22 cellular contexts compared by ENCODE assay signal in genomic region chr14:24407608-24408325, GRCh38. TPM values are rescaled to one million over a fixed set of nuclear protein-coding genes. Genes with fewer than 3 reads are reported as not detected.
"Had no signal": no experiment of that assay in that cellular context is flagged by ENCODE, and none has a peak within 500 bp of the region (broad histone marks: within the 10 kb centered on the region; RNA-seq: fewer than 3 reads in every experiment).

No MANE protein-coding gene starts in this region.

- H3K4me3 Mint-ChIP-seq: immature natural killer cell; mesothelial cell of epicardium; natural killer cell treated with Interleukin-12 subunit alpha and Interleukin-12 subunit beta and Interleukin-15 and Interleukin-18, amount 100 ng/mL, for 72 hours; neural crest cell; stimulated activated effector memory CD8-positive, alpha-beta T cell treated with anti-CD3 and anti-CD28 coated beads, Interleukin-12 subunit alpha, Interleukin-12 subunit beta, amount 100 ng/mL, for 72 hours; stimulated activated naive CD8-positive, alpha-beta T cell treated with anti-CD3 and anti-CD28 coated beads, Interleukin-15, Interleukin-2, amounts not matched to agents 100 ng/mL and 50 ng/mL, for 24 hours had no signal

- H3K4me1 ChIP-seq: uterus had no signal

- H3K27ac ChIP-seq: dorsolateral prefrontal cortex, lower lobe of right lung, parathyroid adenoma, suprapubic skin, transverse colon, upper lobe of right lung, uterus had no signal

- H3K4me1 Mint-ChIP-seq: immature natural killer cell; naive B cell; neural crest cell; stimulated activated effector memory CD8-positive, alpha-beta T cell treated with anti-CD3 and anti-CD28 coated beads, Interleukin-12 subunit alpha, Interleukin-12 subunit beta, amount 100 ng/mL, for 72 hours had no signal

- H3K27me3 Mint-ChIP-seq: progenitor cell of endocrine pancreas had no signal

- H3K9ac ChIP-seq: parathyroid adenoma had no signal

- H3K36me3 Mint-ChIP-seq: immature natural killer cell; naive B cell; natural killer cell treated with Interleukin-12 subunit alpha and Interleukin-12 subunit beta and Interleukin-15 and Interleukin-18, amount 100 ng/mL, for 72 hours; stimulated activated effector memory CD8-positive, alpha-beta T cell treated with anti-CD3 and anti-CD28 coated beads, Interleukin-12 subunit alpha, Interleukin-12 subunit beta, amount 100 ng/mL, for 72 hours had no signal

- DNase-seq: dorsolateral prefrontal cortex; effector CD4-positive, alpha-beta T cell; hypothalamus; immature natural killer cell; left ventricle myocardium superior; lower lobe of right lung; mucosa of descending colon; naive B cell; stimulated activated CD4-positive, alpha-beta T cell treated with anti-CD3 and anti-CD28 coated beads, Interleukin-2, amount 100 ng/mL, for 24 hours; stimulated activated CD4-positive, alpha-beta T cell treated with anti-CD3 and anti-CD28 coated beads, Interleukin-4, amount 100 ng/mL, for 24 hours; transverse colon; upper lobe of right lung; uterus had no signal

- H3K9me3 ChIP-seq: lower lobe of right lung, mucosa of descending colon, suprapubic skin, transverse colon, upper lobe of right lung, uterus had no signal

- H3K4me3 ChIP-seq: dorsolateral prefrontal cortex, lower lobe of right lung, mucosa of descending colon, suprapubic skin, transverse colon, upper lobe of right lung, uterus had no signal

- H3K36me3 ChIP-seq: transverse colon, uterus had no signal

- H2AFZ ChIP-seq: parathyroid adenoma had no signal

- H3K79me2 ChIP-seq: parathyroid adenoma had no signal

- H3K27me3 ChIP-seq: suprapubic skin, transverse colon, upper lobe of right lung, uterus had no signal

- H3K9me3 Mint-ChIP-seq: mesothelial cell of epicardium; naive B cell; natural killer cell treated with Interleukin-12 subunit alpha and Interleukin-12 subunit beta and Interleukin-15 and Interleukin-18, amount 100 ng/mL, for 72 hours; neural crest cell; stimulated activated effector memory CD8-positive, alpha-beta T cell treated with anti-CD3 and anti-CD28 coated beads, Interleukin-12 subunit alpha, Interleukin-12 subunit beta, amount 100 ng/mL, for 72 hours; stimulated activated naive CD8-positive, alpha-beta T cell treated with anti-CD3 and anti-CD28 coated beads, Interleukin-15, Interleukin-2, amounts not matched to agents 100 ng/mL and 50 ng/mL, for 24 hours had no signal

- H3K27ac Mint-ChIP-seq: immature natural killer cell; mesothelial cell of epicardium; natural killer cell treated with Interleukin-12 subunit alpha and Interleukin-12 subunit beta and Interleukin-15 and Interleukin-18, amount 100 ng/mL, for 72 hours; progenitor cell of endocrine pancreas; stimulated activated effector memory CD8-positive, alpha-beta T cell treated with anti-CD3 and anti-CD28 coated beads, Interleukin-12 subunit alpha, Interleukin-12 subunit beta, amount 100 ng/mL, for 72 hours; stimulated activated naive CD8-positive, alpha-beta T cell treated with anti-CD3 and anti-CD28 coated beads, Interleukin-15, Interleukin-2, amounts not matched to agents 100 ng/mL and 50 ng/mL, for 24 hours had no signal

RNA-seq across cellular contexts. Expression of gene CBLN3, which starts 21.7 kb away (rescaled TPM):
- total RNA-seq: frontal cortex had no signal
- polyA plus RNA-seq: immature natural killer cell had no signal

RNA-seq across cellular contexts. Expression of gene NFATC4, which starts 39.8 kb away (rescaled TPM):
- total RNA-seq: natural killer cell treated with Interleukin-12 subunit alpha and Interleukin-12 subunit beta and Interleukin-15 and Interleukin-18, amount 100 ng/mL, for 72 hours had no signal
- polyA plus RNA-seq: immature natural killer cell had no signal
